In the genomic region with DNA sequence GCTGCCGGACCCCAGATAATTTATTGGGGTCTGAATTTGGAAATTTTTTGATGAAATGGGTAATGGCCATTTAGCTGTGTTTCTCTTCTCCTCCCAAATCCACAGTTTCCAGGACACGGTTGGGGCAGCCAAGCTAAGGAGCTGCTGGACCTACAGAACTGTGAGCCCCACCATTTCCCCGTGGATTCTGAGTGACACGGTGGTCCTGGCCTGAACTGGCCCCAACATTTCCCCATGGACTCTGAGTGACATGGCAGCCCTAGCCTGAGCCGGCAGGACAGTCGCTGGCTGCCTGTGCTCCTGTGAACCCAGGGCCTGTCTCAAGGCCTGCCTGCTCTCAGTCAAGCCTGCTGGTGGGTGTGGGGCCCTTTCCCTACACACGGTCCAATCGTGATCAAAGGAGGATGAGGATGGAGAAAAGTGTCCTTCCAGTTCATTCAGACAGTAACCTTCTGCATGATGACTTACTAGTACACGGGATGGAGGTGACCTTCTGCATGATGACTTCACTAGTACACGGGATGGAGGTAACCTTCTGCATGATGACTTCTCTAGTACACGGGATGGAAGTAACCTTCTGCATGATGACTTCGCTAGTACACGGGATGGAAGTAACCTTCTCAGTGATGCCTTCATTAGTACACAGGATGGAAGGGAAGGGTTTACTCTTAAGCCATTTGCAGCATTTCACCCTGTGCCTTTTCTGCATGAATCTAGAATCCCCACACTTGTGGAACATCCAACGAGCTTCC, we compare ENCODE assay signal across 18 cellular contexts.
A peak's percentile ranks its signal among the peaks of the same experiment; 100 is the strongest.
DNase-seq lines count a peak whose midpoint lies in the region; ATAC-seq and FAIRE-seq lines count a peak whose summit lies in the region.
"Had no signal": no experiment of that assay in that cellular context is flagged by ENCODE, and none has a peak within 500 bp of the region (broad histone marks: within the 10 kb centered on the region; RNA-seq: fewer than 3 reads in every experiment).

No MANE protein-coding gene starts in this region.

- no peak overlapping the region for H3K4me3 ChIP-seq in naive thymus-derived CD4-positive, alpha-beta T cell (ENCODE audit: low read length)
- H3K4me3 ChIP-seq: ascending aorta, BLaER1, PC-9 had no signal

- peak; percentile 9 for FAIRE-seq in GM18507 (lab: Jason Lieb, UNC)
- FAIRE-seq in HTR-8/SVneo (lab: Jason Lieb, UNC): peak; percentile 97

- intact Hi-C loops in naive thymus-derived CD4-positive, alpha-beta T cell (cut with micrococcal nuclease): no loop called here

- no peaks in the 10 kb centered on the region for H3K36me3 ChIP-seq in naive thymus-derived CD4-positive, alpha-beta T cell (ENCODE audit: control insufficient read depth in 2 of 3, insufficient read depth in 3 of 3, low read length in 3 of 3)
- H3K36me3 ChIP-seq: ascending aorta, BLaER1 had no signal

- no peak overlapping the region for H3K27ac Mint-ChIP-seq in naive thymus-derived CD4-positive, alpha-beta T cell
- H3K27ac Mint-ChIP-seq: activated T-helper 2 cell treated with anti-CD3 and anti-CD28 coated beads, Interferon-gamma antibody, Interleukin-2, Interleukin-4, amounts not matched to agents 10 μg/mL and 5 μg/mL and 100 μg/mL, durations not matched to agents 14 hours and 24 hours and 36 hours; memory B cell had no signal

- H3K9me3 ChIP-seq in naive thymus-derived CD4-positive, alpha-beta T cell (ENCODE audit: control insufficient read depth in 2 of 3, low read length in 3 of 3): no peaks in the 10 kb centered on the region
- H3K9me3 ChIP-seq: ascending aorta, BLaER1 had no signal

- no peaks in the 10 kb centered on the region for H3K27me3 ChIP-seq in naive thymus-derived CD4-positive, alpha-beta T cell (ENCODE audit: control insufficient read depth in 2 of 2, insufficient read depth in 2 of 2, low read length in 2 of 2)
- H3K27me3 ChIP-seq: ascending aorta, BLaER1 had no signal

- no peaks in the 10 kb centered on the region for H3K36me3 Mint-ChIP-seq in naive thymus-derived CD4-positive, alpha-beta T cell
- H3K36me3 Mint-ChIP-seq: memory B cell had no signal

- peak; percentile 76 for ATAC-seq in esophagus mucosa
- ATAC-seq in naive thymus-derived CD4-positive, alpha-beta T cell: peak; percentile 23
- no peak for ATAC-seq in HG03460 (IDR thresholded peaks at IDR 0.05; ENCODE audit: unreplicated experiment)
- no peak for ATAC-seq in GM19023 (IDR thresholded peaks at IDR 0.05; ENCODE audit: unreplicated experiment)

- H3K9me3 Mint-ChIP-seq in naive thymus-derived CD4-positive, alpha-beta T cell: peaks cover 0 to 2% (median 0%) of the 10 kb centered on the region in 11 donors
- H3K9me3 Mint-ChIP-seq: activated T-helper 2 cell treated with anti-CD3 and anti-CD28 coated beads, Interferon-gamma antibody, Interleukin-2, Interleukin-4, amounts not matched to agents 10 μg/mL and 5 μg/mL and 100 μg/mL, durations not matched to agents 14 hours and 24 hours and 36 hours had no signal

- H3K27ac ChIP-seq in naive thymus-derived CD4-positive, alpha-beta T cell (ENCODE audit: low read depth, low read length): no peak overlapping the region
- H3K27ac ChIP-seq: ascending aorta, BLaER1, PC-9 had no signal

- POLR2A ChIA-PET in naive thymus-derived CD4-positive, alpha-beta T cell (lab: Charles Lee): no interaction called here

- H3K4me1 ChIP-seq in naive thymus-derived CD4-positive, alpha-beta T cell (ENCODE audit: control insufficient read depth in 2 of 2, insufficient read depth in 2 of 2, low read length in 2 of 2): no peaks in the 10 kb centered on the region
- H3K4me1 ChIP-seq: ascending aorta had no signal

- no peak overlapping the region for H3K4me3 Mint-ChIP-seq in naive thymus-derived CD4-positive, alpha-beta T cell
- H3K4me3 Mint-ChIP-seq: memory B cell, neural crest cell had no signal

- H3K4me1 Mint-ChIP-seq in naive thymus-derived CD4-positive, alpha-beta T cell: no peaks in the 10 kb centered on the region
- H3K4me1 Mint-ChIP-seq: memory B cell had no signal

- DNase-seq in GM18507 (ENCODE audit: extremely low spot score, insufficient read length, low read depth): no peak
- DNase-seq in HTR-8/SVneo (ENCODE audit: insufficient read length, low spot score): peak; percentile 15
- no peak for DNase-seq in naive thymus-derived CD4-positive, alpha-beta T cell
- no peak for DNase-seq in midbrain (lab: John Stamatoyannopoulos, UW)
- DNase-seq: cortex of kidney; DMS153; NCI-H1930; NCI-H524 treated with DMSO at 0.1 percent for 48 hours; PC-9; stimulated activated CD4-positive, alpha-beta T cell treated with anti-CD3 and anti-CD28 coated beads, Interleukin-1b, Interleukin-23, amount 100 ng/mL, for 48 hours had no signal

- peaks cover 0 to 12% (median 0%) of the 10 kb centered on the region in 5 donors for H3K27me3 Mint-ChIP-seq in naive thymus-derived CD4-positive, alpha-beta T cell

- CTCF ChIA-PET in naive thymus-derived CD4-positive, alpha-beta T cell (lab: Charles Lee): interaction anchor here (0.6 kb wide), 1 partner anchor 853 kb away, joined by 4 read pairs; no protein-coding TSS in a partner anchor

Comparison
In these comparisons a context has a peak if more than half of its experiments do, and no peak if none do; other contexts are left out.
1. ATAC-seq: peak in esophagus mucosa (single experiment) and naive thymus-derived CD4-positive, alpha-beta T cell (single experiment); none in HG03460 (single experiment) and GM19023 (single experiment).